Comparison of ENCODE assay signal across 10 cellular contexts in genomic region chr10:103921750-103922195, GRCh38. TPM values are rescaled to one million over a fixed set of nuclear protein-coding genes. Genes with fewer than 3 reads are reported as not detected.
DNase-seq lines count a peak whose midpoint lies in the region; TF ChIP-seq lines count a peak whose summit lies in the region.
"Had no signal": no experiment of that assay in that cellular context is flagged by ENCODE, and none has a peak within 500 bp of the region (broad histone marks: within the 10 kb centered on the region; RNA-seq: fewer than 3 reads in every experiment).

No MANE protein-coding gene starts in this region.

- no peaks in the 10 kb centered on the region for H3K9me2 ChIP-seq in OCI-LY1 (ENCODE audit: low read depth, low read length)

- 0 out of 2 replicates have a peak, but pooled peaks have one; percentile 22 for TF ChIP-seq CTCF in OCI-LY1 (IDR thresholded peaks at IDR 0.05; ENCODE audit: low read length)

- H3K27me3 ChIP-seq in OCI-LY1 (ENCODE audit: insufficient read depth, low read length), result no peaks in the 10 kb centered on the region

- no peaks in the 10 kb centered on the region for H3K79me2 ChIP-seq in OCI-LY1 (ENCODE audit: insufficient read depth, low read length)
- H3K79me2 ChIP-seq: parathyroid adenoma had no signal

- no peaks in the 10 kb centered on the region for H3K9me3 ChIP-seq in OCI-LY1 (ENCODE audit: low read length)
- H3K9me3 ChIP-seq: A549 had no signal

- no peak overlapping the region for H3K9ac ChIP-seq in OCI-LY1 (ENCODE audit: low read length)
- H3K9ac ChIP-seq: parathyroid adenoma had no signal

- H3K27ac ChIP-seq in OCI-LY1 (ENCODE audit: low read depth, low read length, poor library complexity, severe bottlenecking), result no peak overlapping the region
- H3K27ac ChIP-seq: parathyroid adenoma had no signal

- DNase-seq in NOMO-1 treated with DMSO at 0.1 percent for 48 hours (lab: John Stamatoyannopoulos, UW; ENCODE audit: unreplicated experiment), result peak; percentile 35
- no peak for DNase-seq in NOMO-1 treated with dmso at 0.1 percent for 144 hours (lab: John Stamatoyannopoulos, UW; ENCODE audit: unreplicated experiment)
- peak; percentile 49 for DNase-seq in dermis blood vessel endothelial cell
- DNase-seq in putamen (ENCODE audit: low spot score), result peak; percentile 39
- DNase-seq in DMS153 treated with DMSO at 0.1 percent for 48 hours (lab: John Stamatoyannopoulos, UW; ENCODE audit: unreplicated experiment), result no peak
- no peak for DNase-seq in stimulated activated CD4-positive, alpha-beta T cell treated with anti-CD3 and anti-CD28 coated beads, Interleukin-2, amount 100 ng/mL, for 48 hours
- no peak for DNase-seq in glomerular visceral epithelial cell (ENCODE audit: extremely low spot score)

- no peaks in the 10 kb centered on the region for H3K36me3 ChIP-seq in OCI-LY1 (ENCODE audit: insufficient read depth, low read length)

- H4K20me1 ChIP-seq in OCI-LY1 (ENCODE audit: insufficient read depth, low read length), result no peaks in the 10 kb centered on the region

- peak overlapping the region; percentile 42; the same call in 1 of the 2 replicates for H3K4me2 ChIP-seq in OCI-LY1 (ENCODE audit: low read length)
- H3K4me2 ChIP-seq: A549 had no signal

- peaks cover 23% of the 10 kb centered on the region for H3K4me1 ChIP-seq in OCI-LY1 (ENCODE audit: insufficient read depth, low read length, severe bottlenecking)

- H3K4me3 ChIP-seq in OCI-LY1 (ENCODE audit: low read depth, low read length, poor library complexity, severe bottlenecking), result no peak overlapping the region
- H3K4me3 ChIP-seq: A549 had no signal

- peak overlapping the region; percentile 91; the same call in 1 of the 2 replicates for H2AFZ ChIP-seq in OCI-LY1 (ENCODE audit: low read length)
- H2AFZ ChIP-seq: parathyroid adenoma had no signal

- no peaks in the 10 kb centered on the region for H3F3A ChIP-seq in OCI-LY1 (ENCODE audit: insufficient read depth, low read length)

RNA-seq across cellular contexts. Expression of gene STN1, which starts 3.8 kb away (rescaled TPM):
- total RNA-seq in dermis blood vessel endothelial cell, result 39.4 and 39.5 TPM in 2 replicates

RNA-seq across cellular contexts. Expression of gene SLK, which starts 45.2 kb away (rescaled TPM):
- 80.3 and 99.9 TPM in 2 replicates for total RNA-seq in dermis blood vessel endothelial cell

Comparison
In these comparisons a context has a peak if more than half of its experiments do, and no peak if none do; other contexts are left out.
1. DNase-seq: peak in NOMO-1 treated with DMSO at 0.1 percent for 48 hours (single experiment), dermis blood vessel endothelial cell (single experiment) and putamen (single experiment); none in NOMO-1 treated with dmso at 0.1 percent for 144 hours (single experiment), DMS153 treated with DMSO at 0.1 percent for 48 hours (single experiment), stimulated activated CD4-positive, alpha-beta T cell treated with anti-CD3 and anti-CD28 coated beads, Interleukin-2, amount 100 ng/mL, for 48 hours (0 of 2) and glomerular visceral epithelial cell (single experiment).